In the genomic region with DNA sequence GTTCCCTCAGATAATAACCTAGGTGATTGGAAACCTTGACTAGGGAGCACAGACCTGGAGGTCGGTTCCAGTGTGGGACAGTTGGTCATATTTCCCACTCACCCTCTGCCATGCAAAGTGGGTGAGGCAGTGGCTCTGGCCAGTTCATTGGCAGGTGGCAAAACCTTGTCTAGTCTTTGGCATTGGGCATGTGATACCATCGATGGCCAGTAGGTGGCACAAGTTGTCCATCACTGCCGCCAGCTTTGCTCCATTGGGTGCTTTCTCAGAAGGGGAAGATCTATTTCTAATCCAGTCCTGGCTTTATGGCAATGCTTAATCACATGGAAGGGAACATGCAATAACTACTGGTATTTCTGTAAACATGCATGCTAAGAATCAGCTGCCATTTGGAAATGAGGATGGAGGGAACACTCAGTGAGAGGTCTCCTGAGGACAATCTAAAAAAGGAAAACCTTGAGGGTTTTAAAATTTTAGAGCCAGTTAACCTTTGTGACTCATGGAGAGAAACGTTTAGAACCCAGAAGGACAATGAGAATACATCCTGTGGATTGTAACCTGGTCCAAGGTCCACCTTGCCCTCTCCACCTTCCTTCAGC, we compare ENCODE assay signal across 8 cellular contexts.
DNase-seq lines count a peak whose midpoint lies in the region; ATAC-seq and TF ChIP-seq lines count a peak whose summit lies in the region.
"Not testable (repeated sequence)": the region's sequence is repeated elsewhere in the genome, so short reads cannot be mapped to it uniquely, and the experiment has no call there.

No MANE protein-coding gene starts in this region.

- not testable (repeated sequence) for H3K4me1 Mint-ChIP-seq in activated B cell treated with CpG ODN at 0.5 μM for 24 hours; central memory CD8-positive, alpha-beta T cell; naive thymus-derived CD4-positive, alpha-beta T cell

- DNase-seq in EH (ENCODE audit: low read depth), result peak; percentile 68
- peak; percentile 20 for DNase-seq in activated B cell treated with CpG ODN at 0.5 μM for 24 hours
- not testable (repeated sequence) for DNase-seq in central memory CD8-positive, alpha-beta T cell (ENCODE audit: low spot score in 2 of 2); Right ventricle myocardium superior; thoracic aorta (ENCODE audit: low spot score)
- peak in 6 of 9 donors; percentile 4 to 26 (median 14) for DNase-seq in naive thymus-derived CD4-positive, alpha-beta T cell

- H3K4me1 ChIP-seq in naive thymus-derived CD4-positive, alpha-beta T cell (ENCODE audit: control insufficient read depth in 2 of 2, insufficient read depth in 2 of 2, low read length in 2 of 2); thoracic aorta (ENCODE audit: control insufficient read depth in 1 of 2, low read depth in 2 of 2): not testable (repeated sequence)

- H3K4me3 Mint-ChIP-seq in activated B cell treated with CpG ODN at 0.5 μM for 24 hours; central memory CD8-positive, alpha-beta T cell; naive thymus-derived CD4-positive, alpha-beta T cell: not testable (repeated sequence)

- not testable (repeated sequence) for H3K27ac ChIP-seq in naive thymus-derived CD4-positive, alpha-beta T cell (ENCODE audit: low read depth, low read length); thoracic aorta

- POLR2A ChIA-PET in activated B cell treated with CpG ODN at 0.5 μM for 24 hours (lab: Charles Lee); naive thymus-derived CD4-positive, alpha-beta T cell (lab: Charles Lee): not testable (repeated sequence)

- CTCF ChIA-PET in activated B cell treated with CpG ODN at 0.5 μM for 24 hours (lab: Charles Lee); naive thymus-derived CD4-positive, alpha-beta T cell (lab: Charles Lee): not testable (repeated sequence)

- not testable (repeated sequence) for H3K27me3 ChIP-seq in naive thymus-derived CD4-positive, alpha-beta T cell (ENCODE audit: control insufficient read depth in 2 of 2, insufficient read depth in 2 of 2, low read length in 2 of 2); thoracic aorta (replicated peaks; ENCODE audit: insufficient read depth)

- H3K4me3 ChIP-seq in naive thymus-derived CD4-positive, alpha-beta T cell (ENCODE audit: low read length); thoracic aorta: not testable (repeated sequence)

- not testable (repeated sequence) for H3K36me3 ChIP-seq in naive thymus-derived CD4-positive, alpha-beta T cell (ENCODE audit: control insufficient read depth in 2 of 3, insufficient read depth in 3 of 3, low read length in 3 of 3); thoracic aorta

- H3K27me3 Mint-ChIP-seq in activated B cell treated with CpG ODN at 0.5 μM for 24 hours; central memory CD8-positive, alpha-beta T cell; naive thymus-derived CD4-positive, alpha-beta T cell: not testable (repeated sequence)

- ATAC-seq in GM21576 (IDR thresholded peaks at IDR 0.05; ENCODE audit: unreplicated experiment) (peak; percentile 59), HG03378 (IDR thresholded peaks at IDR 0.05; ENCODE audit: unreplicated experiment) (peak; percentile 73), activated B cell treated with CpG ODN at 0.5 μM for 24 hours (ENCODE audit: low read depth) (peak; percentile 85), Right ventricle myocardium superior (ENCODE audit: poor library complexity) (peak; percentile 95), thoracic aorta (ENCODE audit: insufficient number of reproducible peaks, low FRiP score, low read depth) (peak; percentile 65)
- ATAC-seq in central memory CD8-positive, alpha-beta T cell (replicated peaks; ENCODE audit: extremely low read depth, poor library complexity, severe bottlenecking), result peak; percentile 72
- ATAC-seq in naive thymus-derived CD4-positive, alpha-beta T cell, result peak; percentile 87

- H3K9me3 Mint-ChIP-seq in activated B cell treated with CpG ODN at 0.5 μM for 24 hours; central memory CD8-positive, alpha-beta T cell; naive thymus-derived CD4-positive, alpha-beta T cell: not testable (repeated sequence)

- H3K36me3 Mint-ChIP-seq in activated B cell treated with CpG ODN at 0.5 μM for 24 hours (ENCODE audit: low read depth); central memory CD8-positive, alpha-beta T cell (ENCODE audit: insufficient read depth); naive thymus-derived CD4-positive, alpha-beta T cell: not testable (repeated sequence)

- H3K27ac Mint-ChIP-seq in activated B cell treated with CpG ODN at 0.5 μM for 24 hours; central memory CD8-positive, alpha-beta T cell (ENCODE audit: low read depth): not testable (repeated sequence)
- H3K27ac Mint-ChIP-seq in naive thymus-derived CD4-positive, alpha-beta T cell, result peak overlapping the region in 1 of 9 donors; percentile 33

- H3K9me3 ChIP-seq in naive thymus-derived CD4-positive, alpha-beta T cell (ENCODE audit: control insufficient read depth in 2 of 3, low read length in 3 of 3); thoracic aorta: not testable (repeated sequence)

- not testable (repeated sequence) for TF ChIP-seq CTCF in activated B cell treated with CpG ODN at 0.5 μM for 24 hours (IDR thresholded peaks at IDR 0.05)
- TF ChIP-seq CTCF in thoracic aorta (IDR thresholded peaks at IDR 0.05), result peak; percentile 72

- intact Hi-C loops in activated B cell treated with CpG ODN at 0.5 μM for 24 hours (cut with micrococcal nuclease); Right ventricle myocardium superior (cut with DNase I); naive thymus-derived CD4-positive, alpha-beta T cell (cut with micrococcal nuclease): not testable (repeated sequence)
